ENCODE assay signal across 9 cellular contexts in genomic region chr1:168112673-168113305, GRCh38. TPM values are rescaled to one million over a fixed set of nuclear protein-coding genes. Genes with fewer than 3 reads are reported as not detected.
DNase-seq lines count a peak whose midpoint lies in the region; ATAC-seq, FAIRE-seq and TF ChIP-seq lines count a peak whose summit lies in the region.
"Had no signal": no experiment of that assay in that cellular context is flagged by ENCODE, and none has a peak within 500 bp of the region (broad histone marks: within the 10 kb centered on the region; RNA-seq: fewer than 3 reads in every experiment).

No MANE protein-coding gene starts in this region.

- H3K4me2 ChIP-seq in K562 (ENCODE audit: insufficient read depth, low read length), result no peak overlapping the region

- ATAC-seq in K562 (peak; percentile 52), GM19351 (IDR thresholded peaks at IDR 0.05; ENCODE audit: unreplicated experiment) (no peak)
- ATAC-seq: naive thymus-derived CD4-positive, alpha-beta T cell had no signal

- intact Hi-C loops in K562 (cut with micrococcal nuclease), result no loop called here

- no peak overlapping the region for H3K27ac ChIP-seq in K562 (ENCODE audit: extremely low read depth, low read depth, low read length)

- POLR2A ChIA-PET in K562 (lab: Yijun Ruan, JAX), result interaction anchor here (0.6 to 1.1 kb wide), 2 partner anchors 12 to 254 kb away, joined by 3 to 4 read pairs; no protein-coding TSS in a partner anchor

- no peaks in the 10 kb centered on the region for H3K79me2 ChIP-seq in K562 (ENCODE audit: control insufficient read depth, insufficient read depth, low read length)

- no peak overlapping the region for H2AFZ ChIP-seq in K562 (ENCODE audit: low read depth, low read length)

- TF ChIP-seq POLR2A in K562 (conservative IDR thresholded peaks at IDR 0.05), result no peak

- peak; percentile 76 for DNase-seq in activated effector memory CD4-positive, alpha-beta T cell treated with anti-CD3 and anti-CD28 coated beads, Interleukin-2, amount 50 U/mL, for 16 hours
- no peak for DNase-seq in activated effector memory CD4-positive, alpha-beta T cell treated with Interleukin-2 at 50 U/mL for 16 hours
- DNase-seq in NCI-H524 treated with DMSO at 0.1 percent for 48 hours (lab: John Stamatoyannopoulos, UW) (peak; percentile 54), K562 (ENCODE audit: extremely low read depth in 1 of 4, low spot score in 3 of 4) (peak in 1 of 4 experiments; percentile 55), pulmonary artery endothelial cell (ENCODE audit: low read depth, low spot score) (peak; percentile 53), NCI-H526 (lab: John Stamatoyannopoulos, UW) (no peak), GM19240 (ENCODE audit: insufficient read length, low spot score) (no peak)

- TF ChIP-seq CTCF in K562 (IDR thresholded peaks at IDR 0.05 in 2 of 3, conservative IDR thresholded peaks at IDR 0.05 in 1 of 3; ENCODE audit: insufficient read depth in 2 of 3, low read depth in 1 of 3, low read length in 3 of 3), result no peak

- no peaks in the 10 kb centered on the region for H3K27me3 ChIP-seq in K562 (ENCODE audit: control insufficient read depth in 2 of 2, insufficient read depth in 2 of 2, low read length in 2 of 2)

- no TSS peak for BruUV-seq in K562 (replicated peaks; lab: Mats Ljungman, UMichigan)

- H3K9me1 ChIP-seq in K562 (ENCODE audit: control insufficient read depth, insufficient read depth, low read length), result no peaks in the 10 kb centered on the region

- no peak for FAIRE-seq in K562 (lab: Jason Lieb, UNC)

- peaks cover 0 to 4% of the 10 kb centered on the region in 2 experiments; a peak in 3 of 5 replicates for H3K4me1 ChIP-seq in K562 (replicated peaks in 1 of 2; ENCODE audit: control insufficient read depth in 2 of 2, insufficient read depth in 2 of 2, low read length in 2 of 2)

- no peak overlapping the region; a peak in 1 of 4 replicates for H3K9ac ChIP-seq in K562 (ENCODE audit: insufficient read depth in 1 of 2, low read depth in 2 of 2, low read length in 2 of 2)

- CTCF ChIA-PET in K562 (lab: Yijun Ruan, JAX; ENCODE audit: low intra/inter-chr PET ratio), result no interaction called here

- H3K4me3 ChIP-seq in K562, result no peak overlapping the region

- H3K36me3 ChIP-seq in K562 (ENCODE audit: control insufficient read depth, insufficient read depth, low read length), result no peaks in the 10 kb centered on the region

- TF ChIP-seq EP300 in K562 (IDR thresholded peaks at IDR 0.05; ENCODE audit: low read length), result no peak

- in situ Hi-C loops in K562 (cut with MboI), result no loop called here

- WGBS in K562 (ENCODE audit: insufficient coverage, low coverage, missing lambda C conversion rate), result 57% methylated on average over 6 of the region's 6 CpGs

- H3K9me3 ChIP-seq in K562 (replicated peaks; ENCODE audit: control insufficient read depth, insufficient read depth, low read depth, low read length), result no peaks in the 10 kb centered on the region

- H4K20me1 ChIP-seq in K562 (replicated peaks; ENCODE audit: control insufficient read depth, insufficient read depth, low read length), result no peaks in the 10 kb centered on the region

- no peak for TF ChIP-seq RAD21 in K562 (CRISPR knock-in tag; conservative IDR thresholded peaks at IDR 0.05 in 1 of 2, IDR thresholded peaks at IDR 0.05 in 1 of 2)

TF ChIP-seq in K562, 482 proteins besides CTCF, POLR2A, EP300 and RAD21:
- TF ChIP-seq NFIC (IDR thresholded peaks at IDR 0.05) (peak; percentile 94), KAT7 (CRISPR knock-in tag; IDR thresholded peaks at IDR 0.05; ENCODE audit: borderline replicate concordance) (no peak), NFIX (CRISPR knock-in tag; IDR thresholded peaks at IDR 0.05; ENCODE audit: low read depth) (peak; percentile 60)

RNA-seq across cellular contexts. Expression of gene GPR161, which starts 23.9 kb away (rescaled TPM):
- total RNA-seq in K562 (2011; cell fraction: chromatin; rRNA removed; ENCODE audit: low replicate concordance), result 1.4 and 3.6 TPM in 2 replicates
- 2.6 and 3.8 TPM in 2 replicates for total RNA-seq in K562 (2011; cell fraction: nucleolus; rRNA removed)
- total RNA-seq in K562 (2011; cell fraction: nucleoplasm; rRNA removed), result 2.3 and 2.6 TPM in 2 replicates
- total RNA-seq in K562 (2014; rRNA removed) (0.45 and 1.1 TPM in 2 replicates), K562 (2014; rRNA removed; fragmentation: Illumina TruSeq; extraction: Trizol) (0.64 and 0.76 TPM in 2 replicates), K562 (2015; rRNA removed; fragmentation: Illumina TruSeq; extraction: Trizol) (0.68 and 1.0 TPM in 2 replicates), K562 (2021) (1.2 and 1.6 TPM in 2 replicates), pulmonary artery endothelial cell (26.0 and 40.3 TPM in 2 replicates)
- polyA plus RNA-seq in K562 (2011; rRNA removed) (2.4 and 3.2 TPM in 2 replicates), K562 (2014; fragmentation: Illumina TruSeq; extraction: Trizol) (0.95 and 1.3 TPM in 2 replicates), K562 (2014; fragmentation: Nextera tagmentation; extraction: Ambion mirVana) (under 1 TPM; 0.15 to 0.18 TPM), K562 (2014; rRNA removed) (0.73 and 1.1 TPM in 2 replicates)
- polyA plus RNA-seq in K562 (2011; cell fraction: cytosol; rRNA removed), result 3.1 and 3.3 TPM in 2 replicates
- polyA plus RNA-seq in K562 (2011; cell fraction: nucleus; rRNA removed), result 3.5 and 3.9 TPM in 2 replicates
- polyA plus RNA-seq in K562 (2012), result 1.5 and 1.9 TPM in 2 replicates
- 5.4 and 5.5 TPM in 2 replicates for polyA minus RNA-seq in K562 (2011; rRNA and poly(A)+ RNA removed)
- 2.8 TPM in 2 replicates for polyA minus RNA-seq in K562 (2011; cell fraction: cytosol; rRNA and poly(A)+ RNA removed)
- polyA minus RNA-seq in K562 (2011; cell fraction: nucleus; rRNA and poly(A)+ RNA removed), result 2.3 and 2.8 TPM in 2 replicates
- polyA plus RNA-seq: naive thymus-derived CD4-positive, alpha-beta T cell had no signal

Comparison
In these comparisons a context has a peak if more than half of its experiments do, and no peak if none do; other contexts are left out.
1. DNase-seq: peak in activated effector memory CD4-positive, alpha-beta T cell treated with anti-CD3 and anti-CD28 coated beads, Interleukin-2, amount 50 U/mL, for 16 hours (single experiment), NCI-H524 treated with DMSO at 0.1 percent for 48 hours (single experiment) and pulmonary artery endothelial cell (single experiment); none in activated effector memory CD4-positive, alpha-beta T cell treated with Interleukin-2 at 50 U/mL for 16 hours (single experiment), NCI-H526 (0 of 2) and GM19240 (single experiment).